ENCODE assay signal across 9 cellular contexts in genomic region chr12:102816816-102817434, GRCh38.
DNase-seq lines count a peak whose midpoint lies in the region; ATAC-seq and TF ChIP-seq lines count a peak whose summit lies in the region.
"Had no signal": no experiment of that assay in that cellular context is flagged by ENCODE, and none has a peak within 500 bp of the region (broad histone marks: within the 10 kb centered on the region; RNA-seq: fewer than 3 reads in every experiment).

No MANE protein-coding gene starts in this region.

- in situ Hi-C loops in T47D (cut with HindIII; ENCODE audit: low pct_unique_long_range_greater_than_20kb, low sequenced_read_pairs): no loop called here

- no peak overlapping the region for H3K4me3 Mint-ChIP-seq in mesothelial cell of epicardium
- H3K4me3 Mint-ChIP-seq: stimulated activated naive CD8-positive, alpha-beta T cell treated with anti-CD3 and anti-CD28 coated beads, Interleukin-15, Interleukin-2, amounts not matched to agents 100 ng/mL and 50 ng/mL, for 24 hours had no signal

- no peaks in the 10 kb centered on the region for H3K4me1 Mint-ChIP-seq in mesothelial cell of epicardium

- intact Hi-C loops in posterior cingulate gyrus (cut with DNase I): no loop called here

- peak; percentile 86 for TF ChIP-seq CTCF in AG10803 (conservative IDR thresholded peaks at IDR 0.05; ENCODE audit: low read length)
- peak; percentile 85 for TF ChIP-seq CTCF in mesothelial cell of epicardium (IDR thresholded peaks at IDR 0.05; ENCODE audit: unreplicated experiment)

- H3K4me3 ChIP-seq in AG10803 (ENCODE audit: low read length): no peak overlapping the region

- H3K9me3 Mint-ChIP-seq in mesothelial cell of epicardium: no peaks in the 10 kb centered on the region
- H3K9me3 Mint-ChIP-seq: stimulated activated naive CD8-positive, alpha-beta T cell treated with anti-CD3 and anti-CD28 coated beads, Interleukin-15, Interleukin-2, amounts not matched to agents 100 ng/mL and 50 ng/mL, for 24 hours had no signal

- ATAC-seq in GM19438 (IDR thresholded peaks at IDR 0.05; ENCODE audit: low read depth, unreplicated experiment): peak; percentile 56

- peaks cover 50% of the 10 kb centered on the region for H3K27me3 Mint-ChIP-seq in mesothelial cell of epicardium (ENCODE audit: low read depth)

- no peaks in the 10 kb centered on the region for H3K36me3 Mint-ChIP-seq in mesothelial cell of epicardium

- no peak overlapping the region for H3K27ac Mint-ChIP-seq in mesothelial cell of epicardium
- H3K27ac Mint-ChIP-seq: stimulated activated naive CD8-positive, alpha-beta T cell treated with anti-CD3 and anti-CD28 coated beads, Interleukin-15, Interleukin-2, amounts not matched to agents 100 ng/mL and 50 ng/mL, for 24 hours had no signal

- DNase-seq in AG10803 (ENCODE audit: low read depth) (peak; percentile 49), NCI-H2029 (lab: John Stamatoyannopoulos, UW) (peak; percentile 14), T47D (ENCODE audit: low read depth in 1 of 2, low spot score in 1 of 2) (peak; percentile 14 to 58), mesothelial cell of epicardium (ENCODE audit: low spot score in 2 of 2, unreplicated experiment in 2 of 2) (no peak), posterior cingulate gyrus (no peak)
- no peak for DNase-seq in activated CD8-positive, alpha-beta memory T cell treated with anti-CD3 and anti-CD28 coated beads for 24 hours
- no peak for DNase-seq in activated effector memory CD4-positive, alpha-beta T cell treated with anti-CD3 and anti-CD28 coated beads, Interleukin-2, amount 50 U/mL, for 16 hours

Comparison
In these comparisons a context has a peak if more than half of its experiments do, and no peak if none do; other contexts are left out.
1. DNase-seq: peak in AG10803 (single experiment), NCI-H2029 (single experiment) and T47D (2 of 2); none in mesothelial cell of epicardium (0 of 2), activated CD8-positive, alpha-beta memory T cell treated with anti-CD3 and anti-CD28 coated beads for 24 hours (single experiment), posterior cingulate gyrus (0 of 10) and activated effector memory CD4-positive, alpha-beta T cell treated with anti-CD3 and anti-CD28 coated beads, Interleukin-2, amount 50 U/mL, for 16 hours (single experiment).